ENCODE assay signal across 10 cellular contexts in the genomic region with DNA sequence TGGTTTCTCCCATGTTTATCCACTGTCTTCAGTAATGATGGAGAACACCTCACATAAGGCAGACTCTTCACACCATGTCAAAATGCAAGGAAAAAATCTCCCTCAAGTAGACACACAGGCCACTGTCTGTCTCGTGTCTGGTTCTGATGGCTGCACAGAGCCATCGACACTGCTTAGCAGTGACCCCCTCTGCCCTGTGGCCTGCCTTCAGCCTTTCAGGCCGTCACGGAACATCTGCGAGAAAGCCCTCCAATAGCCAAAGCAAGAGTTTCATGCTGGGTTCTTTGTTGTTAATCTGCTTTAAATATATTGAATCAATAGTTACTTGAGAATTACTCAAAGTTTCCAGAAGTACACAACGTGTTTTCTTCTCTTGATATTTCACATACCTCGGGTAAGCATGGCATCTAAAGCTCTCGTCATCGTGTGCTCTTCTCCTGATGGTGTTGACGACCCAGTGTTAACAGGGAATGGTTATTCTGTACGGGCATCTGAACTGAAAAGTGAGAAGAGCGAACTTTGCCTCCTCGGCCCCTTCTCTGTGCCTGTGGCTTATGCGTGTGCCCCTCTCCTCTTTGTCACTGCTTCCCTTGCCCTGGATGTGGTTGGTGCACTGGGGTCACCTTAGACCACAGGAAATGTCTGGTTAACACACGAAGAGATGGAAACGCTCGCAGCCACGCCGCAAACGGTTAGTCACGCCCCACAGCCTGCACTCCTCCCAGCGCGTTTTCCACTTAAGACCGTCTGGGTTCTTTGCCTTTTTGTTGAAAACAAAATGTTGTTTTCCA. TPM values are rescaled to one million over a fixed set of nuclear protein-coding genes. Genes with fewer than 3 reads are reported as not detected.
DNase-seq lines count a peak whose midpoint lies in the region; ATAC-seq, FAIRE-seq and TF ChIP-seq lines count a peak whose summit lies in the region.
"Had no signal": no experiment of that assay in that cellular context is flagged by ENCODE, and none has a peak within 500 bp of the region (broad histone marks: within the 10 kb centered on the region; RNA-seq: fewer than 3 reads in every experiment).

No MANE protein-coding gene starts in this region.

- H3K4me1 ChIP-seq in psoas muscle (no peaks in the 10 kb centered on the region), pancreas (no peaks in the 10 kb centered on the region)

- intact Hi-C loops in psoas muscle (cut with DNase I) (no loop called here), pancreas (cut with DNase I) (no loop called here)

- no peak overlapping the region for H3K27ac ChIP-seq in psoas muscle
- H3K27ac ChIP-seq in pancreas = no peak overlapping the region

- no peaks in the 10 kb centered on the region for H3K27me3 Mint-ChIP-seq in activated T-cell treated with anti-CD3 and anti-CD28 coated beads, Interleukin-2, amount 50 U/mL, for 4 hours (ENCODE audit: low read depth)
- no peaks in the 10 kb centered on the region for H3K27me3 Mint-ChIP-seq in nephron progenitor cell (ENCODE audit: low read depth, poor library complexity)
- H3K27me3 Mint-ChIP-seq in stimulated activated naive CD8-positive, alpha-beta T cell treated with anti-CD3 and anti-CD28 coated beads, Interleukin-15, amount 100 ng/mL, for 72 hours = no peaks in the 10 kb centered on the region

- TF ChIP-seq CTCF in nephron progenitor cell (IDR thresholded peaks at IDR 0.05) (no peak), psoas muscle (IDR thresholded peaks at IDR 0.05) (no peak), pancreas (IDR thresholded peaks at IDR 0.05) (no peak)

- no peaks in the 10 kb centered on the region for H3K9me3 ChIP-seq in psoas muscle
- no peaks in the 10 kb centered on the region for H3K9me3 ChIP-seq in pancreas

- H3K36me3 ChIP-seq in psoas muscle (ENCODE audit: insufficient read depth in 1 of 2, low read depth in 1 of 2) (peaks cover 0 to 68% of the 10 kb centered on the region in 2 donors), pancreas (peaks cover 0 to 24% (median 8%) of the 10 kb centered on the region in 3 donors)

- peak; percentile 96 to 98 for ATAC-seq in activated T-cell treated with anti-CD3 and anti-CD28 coated beads, Interleukin-2, amount 50 U/mL, for 4 hours
- ATAC-seq in stimulated activated naive CD8-positive, alpha-beta T cell treated with anti-CD3 and anti-CD28 coated beads, Interleukin-15, amount 100 ng/mL, for 72 hours = peak; percentile 97
- ATAC-seq in psoas muscle (no peak), pancreas (no peak)

- H3K27me3 ChIP-seq in psoas muscle (ENCODE audit: insufficient read depth in 3 of 3, low read length in 2 of 3) (no peaks in the 10 kb centered on the region), pancreas (no peaks in the 10 kb centered on the region)

- WGBS in psoas muscle, 3 donors = 73 to 86% (median 77%) methylated on average over 24 of the region's 24 CpGs
- 90 to 93% methylated on average over 24 of the region's 24 CpGs for WGBS in pancreas, 2 donors

- no peak for FAIRE-seq in pancreas (lab: Jason Lieb, UNC)

- no peaks in the 10 kb centered on the region for H3K9me3 Mint-ChIP-seq in activated T-cell treated with anti-CD3 and anti-CD28 coated beads, Interleukin-2, amount 50 U/mL, for 4 hours
- peaks cover 3% of the 10 kb centered on the region for H3K9me3 Mint-ChIP-seq in nephron progenitor cell
- no peaks in the 10 kb centered on the region for H3K9me3 Mint-ChIP-seq in stimulated activated naive CD8-positive, alpha-beta T cell treated with anti-CD3 and anti-CD28 coated beads, Interleukin-15, amount 100 ng/mL, for 72 hours

- H3K4me1 Mint-ChIP-seq in activated T-cell treated with anti-CD3 and anti-CD28 coated beads, Interleukin-2, amount 50 U/mL, for 4 hours (ENCODE audit: low read depth) = peaks cover 30% of the 10 kb centered on the region
- no peaks in the 10 kb centered on the region for H3K4me1 Mint-ChIP-seq in nephron progenitor cell
- H3K4me1 Mint-ChIP-seq in stimulated activated naive CD8-positive, alpha-beta T cell treated with anti-CD3 and anti-CD28 coated beads, Interleukin-15, amount 100 ng/mL, for 72 hours = peaks cover 40% of the 10 kb centered on the region
- H3K4me1 Mint-ChIP-seq: mesothelial cell of epicardium had no signal

- peaks cover 25% of the 10 kb centered on the region for H3K36me3 Mint-ChIP-seq in activated T-cell treated with anti-CD3 and anti-CD28 coated beads, Interleukin-2, amount 50 U/mL, for 4 hours (ENCODE audit: insufficient read depth)
- H3K36me3 Mint-ChIP-seq in nephron progenitor cell (ENCODE audit: low read depth) = peaks cover 66% of the 10 kb centered on the region

- H3K4me3 ChIP-seq in psoas muscle = no peak overlapping the region
- no peak overlapping the region for H3K4me3 ChIP-seq in pancreas

- DNase-seq in T-helper 2 cell = peak in 3 of 5 experiments; percentile 48 to 84 (median 64)
- peak; percentile 60 for DNase-seq in activated T-cell treated with anti-CD3 and anti-CD28 coated beads, Interleukin-2, amount 50 U/mL, for 4 hours
- DNase-seq in nephron progenitor cell = no peak
- DNase-seq in stimulated activated naive CD8-positive, alpha-beta T cell treated with anti-CD3 and anti-CD28 coated beads, Interleukin-15, amount 100 ng/mL, for 72 hours = peak; percentile 70 to 83
- DNase-seq in HPDE6-E6E7 (ENCODE audit: extremely low spot score) = no peak
- no peak for DNase-seq in psoas muscle
- no peak for DNase-seq in pancreas
- DNase-seq in NCI-H345 (lab: John Stamatoyannopoulos, UW) = no peak
- DNase-seq: HCEC 1CT had no signal

- H3K4me3 Mint-ChIP-seq in activated T-cell treated with anti-CD3 and anti-CD28 coated beads, Interleukin-2, amount 50 U/mL, for 4 hours = peak overlapping the region; percentile 66
- no peak overlapping the region for H3K4me3 Mint-ChIP-seq in nephron progenitor cell
- H3K4me3 Mint-ChIP-seq in stimulated activated naive CD8-positive, alpha-beta T cell treated with anti-CD3 and anti-CD28 coated beads, Interleukin-15, amount 100 ng/mL, for 72 hours = peak overlapping the region; percentile 72 to 81
- H3K4me3 Mint-ChIP-seq: mesothelial cell of epicardium had no signal

- peak overlapping the region; percentile 53 for H3K27ac Mint-ChIP-seq in nephron progenitor cell
- H3K27ac Mint-ChIP-seq in stimulated activated naive CD8-positive, alpha-beta T cell treated with anti-CD3 and anti-CD28 coated beads, Interleukin-15, amount 100 ng/mL, for 72 hours = peak overlapping the region; percentile 88 to 92
- H3K27ac Mint-ChIP-seq: mesothelial cell of epicardium had no signal

RNA-seq across cellular contexts. Expression of a gene that starts 33.4 kb away (rescaled TPM):
- total RNA-seq in activated T-cell treated with anti-CD3 and anti-CD28 coated beads, Interleukin-2, amount 50 U/mL, for 4 hours = 10 to 100 TPM; 56.5 to 59.1 (median 57.5) TPM
- 100 to 1,000 TPM in 2 of 4 donors, 10 to 100 TPM in 2; 60.0 to 117 (median 91.2) TPM for total RNA-seq in psoas muscle
- polyA plus RNA-seq in psoas muscle = 10 to 100 TPM; 44.1 to 91.2 (median 88.4) TPM
- 100 to 1,000 TPM in 1 of 6 donors, 10 to 100 TPM in 5; 68.7 to 130 (median 82.7) TPM for total RNA-seq in pancreas
- 100 to 1,000 TPM; 106 to 118 TPM for polyA plus RNA-seq in pancreas

Comparison
In these comparisons a context has a peak if more than half of its experiments do, and no peak if none do; other contexts are left out.
1. DNase-seq: peak in T-helper 2 cell (3 of 5), activated T-cell treated with anti-CD3 and anti-CD28 coated beads, Interleukin-2, amount 50 U/mL, for 4 hours (single experiment) and stimulated activated naive CD8-positive, alpha-beta T cell treated with anti-CD3 and anti-CD28 coated beads, Interleukin-15, amount 100 ng/mL, for 72 hours (2 of 2); none in nephron progenitor cell (single experiment), HPDE6-E6E7 (single experiment), psoas muscle (0 of 2), pancreas (0 of 6) and NCI-H345 (single experiment).
2. ATAC-seq: peak in activated T-cell treated with anti-CD3 and anti-CD28 coated beads, Interleukin-2, amount 50 U/mL, for 4 hours (2 of 2) and stimulated activated naive CD8-positive, alpha-beta T cell treated with anti-CD3 and anti-CD28 coated beads, Interleukin-15, amount 100 ng/mL, for 72 hours (single experiment); none in psoas muscle (0 of 4) and pancreas (0 of 4).